Comparison of ENCODE assay signal across 11 cellular contexts in the genomic region with DNA sequence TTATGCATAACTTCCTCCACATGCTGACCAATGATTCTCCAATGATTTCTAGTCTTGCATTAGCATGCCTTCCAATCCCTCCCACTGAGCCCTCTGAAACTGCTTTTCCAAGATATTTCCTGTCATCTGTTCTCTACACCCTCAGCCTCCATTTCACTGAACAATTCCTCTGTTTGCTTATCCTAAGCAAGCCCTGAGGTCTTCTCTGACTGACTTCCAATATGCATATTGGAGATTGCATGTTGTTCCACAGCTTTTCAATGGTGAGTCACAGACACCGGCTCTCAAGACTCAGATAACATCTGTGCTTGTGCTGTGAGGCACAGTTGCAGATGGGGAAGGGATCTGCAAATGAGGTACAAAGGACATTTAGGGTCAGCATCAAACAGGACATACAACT.
DNase-seq lines count a peak whose midpoint lies in the region; ATAC-seq, FAIRE-seq and TF ChIP-seq lines count a peak whose summit lies in the region.
"Had no signal": no experiment of that assay in that cellular context is flagged by ENCODE, and none has a peak within 500 bp of the region (broad histone marks: within the 10 kb centered on the region; RNA-seq: fewer than 3 reads in every experiment).

No MANE protein-coding gene starts in this region.

- H3K4me2 ChIP-seq in GM23338 = no peak overlapping the region

- H3K4me1 ChIP-seq in GM23338 (ENCODE audit: insufficient read depth) (0 out of 2 replicates have a peak, but pooled peaks cover 5% of the 10 kb centered on the region), colonic mucosa (no peaks in the 10 kb centered on the region)

- H3K36me3 ChIP-seq in GM23338 (ENCODE audit: insufficient read depth) (no peaks in the 10 kb centered on the region), colonic mucosa (no peaks in the 10 kb centered on the region)

- H3K27me3 Mint-ChIP-seq in GM23338 (ENCODE audit: insufficient read depth, low read depth, poor library complexity) = no peaks in the 10 kb centered on the region

- FAIRE-seq in GM12892 (lab: Jason Lieb, UNC) = no peak
- FAIRE-seq: D721Med had no signal

- peak; percentile 4 for DNase-seq in A172 (ENCODE audit: low spot score)
- no peak for DNase-seq in GM23338 (ENCODE audit: low spot score)
- DNase-seq in SHP77 (lab: John Stamatoyannopoulos, UW) = peak; percentile 18 to 25
- peak; percentile 78 for DNase-seq in fibroblast of villous mesenchyme (ENCODE audit: low read depth)
- DNase-seq in inferior parietal cortex (ENCODE audit: extremely low spot score) = no peak
- no peak for DNase-seq in GM12892 (ENCODE audit: insufficient read length)
- DNase-seq in colonic mucosa = no peak
- DNase-seq: stimulated activated CD4-positive, alpha-beta T cell treated with anti-CD3 and anti-CD28 coated beads, Interleukin-4, amount 100 ng/mL, for 4 hours; T-helper 2 cell had no signal

- TF ChIP-seq POLR2A in GM12892 (IDR thresholded peaks at IDR 0.05; ENCODE audit: low read depth, low read length) = no peak

- intact Hi-C loops in colonic mucosa (cut with DNase I) = no loop called here

- no peaks in the 10 kb centered on the region for H3K79me2 ChIP-seq in GM23338 (replicated peaks; ENCODE audit: insufficient read depth)

- no peaks in the 10 kb centered on the region for H3K9me3 Mint-ChIP-seq in GM23338

- H3K4me1 Mint-ChIP-seq in GM23338 = peaks cover 4% of the 10 kb centered on the region; the same call in 2 of the 3 replicates

- H3K27ac ChIP-seq in GM23338 (ENCODE audit: low read depth) (no peak overlapping the region), colonic mucosa (no peak overlapping the region)

- H3K9me3 ChIP-seq in colonic mucosa = no peaks in the 10 kb centered on the region

- no peak for TF ChIP-seq CTCF in GM23338 (conservative IDR thresholded peaks at IDR 0.05; ENCODE audit: low read depth in 2 of 2)
- no peak for TF ChIP-seq CTCF in fibroblast of villous mesenchyme (IDR thresholded peaks at IDR 0.05; ENCODE audit: insufficient read depth, low read depth, low read length)
- no peak for TF ChIP-seq CTCF in colonic mucosa (IDR thresholded peaks at IDR 0.05)

- no peaks in the 10 kb centered on the region for H3K9me2 ChIP-seq in GM23338 (ENCODE audit: insufficient read depth)

- ATAC-seq in GM23338 (no peak), HG02623 (IDR thresholded peaks at IDR 0.05; ENCODE audit: unreplicated experiment) (no peak)

- H3K36me3 Mint-ChIP-seq in GM23338 (ENCODE audit: low read depth) = no peaks in the 10 kb centered on the region

- no peak overlapping the region; the same call in 1 of the 2 replicates for H2AFZ ChIP-seq in GM23338

- H3K9ac ChIP-seq in colonic mucosa (ENCODE audit: low read depth in 2 of 2, low read length in 2 of 2) = no peak overlapping the region

- H3K4me3 ChIP-seq in GM23338 (no peak overlapping the region), fibroblast of villous mesenchyme (ENCODE audit: low read depth, low read length) (no peak overlapping the region), colonic mucosa (no peak overlapping the region)

- peak overlapping the region; percentile 12 for H3K27ac Mint-ChIP-seq in GM23338

- no peaks in the 10 kb centered on the region for H3K27me3 ChIP-seq in GM23338 (ENCODE audit: insufficient read depth)
- H3K27me3 ChIP-seq in colonic mucosa = no peaks in the 10 kb centered on the region

- H4K20me1 ChIP-seq in GM23338 (replicated peaks; ENCODE audit: insufficient read depth) = no peaks in the 10 kb centered on the region; the same call in 1 of the 2 replicates

- no peak overlapping the region for H3K4me3 Mint-ChIP-seq in GM23338

- no peaks in the 10 kb centered on the region for H3F3A ChIP-seq in GM23338 (replicated peaks; ENCODE audit: low read depth)

TF ChIP-seq in GM23338, 12 proteins besides CTCF, POLR2A, EP300 and RAD21:
- TF ChIP-seq NANOG (IDR thresholded peaks at IDR 0.05; ENCODE audit: borderline replicate concordance) = no peak
- no peak for TF ChIP-seq ZNF331 (CRISPR knock-in tag; IDR thresholded peaks at IDR 0.05; ENCODE audit: low read depth)
- TF ChIP-seq, protein P1, sequence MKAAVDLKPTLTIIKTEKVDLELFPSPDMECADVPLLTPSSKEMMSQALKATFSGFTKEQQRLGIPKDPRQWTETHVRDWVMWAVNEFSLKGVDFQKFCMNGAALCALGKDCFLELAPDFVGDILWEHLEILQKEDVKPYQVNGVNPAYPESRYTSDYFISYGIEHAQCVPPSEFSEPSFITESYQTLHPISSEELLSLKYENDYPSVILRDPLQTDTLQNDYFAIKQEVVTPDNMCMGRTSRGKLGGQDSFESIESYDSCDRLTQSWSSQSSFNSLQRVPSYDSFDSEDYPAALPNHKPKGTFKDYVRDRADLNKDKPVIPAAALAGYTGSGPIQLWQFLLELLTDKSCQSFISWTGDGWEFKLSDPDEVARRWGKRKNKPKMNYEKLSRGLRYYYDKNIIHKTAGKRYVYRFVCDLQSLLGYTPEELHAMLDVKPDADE (IDR thresholded peaks at IDR 0.05) = no peak
- TF ChIP-seq, protein P2, sequence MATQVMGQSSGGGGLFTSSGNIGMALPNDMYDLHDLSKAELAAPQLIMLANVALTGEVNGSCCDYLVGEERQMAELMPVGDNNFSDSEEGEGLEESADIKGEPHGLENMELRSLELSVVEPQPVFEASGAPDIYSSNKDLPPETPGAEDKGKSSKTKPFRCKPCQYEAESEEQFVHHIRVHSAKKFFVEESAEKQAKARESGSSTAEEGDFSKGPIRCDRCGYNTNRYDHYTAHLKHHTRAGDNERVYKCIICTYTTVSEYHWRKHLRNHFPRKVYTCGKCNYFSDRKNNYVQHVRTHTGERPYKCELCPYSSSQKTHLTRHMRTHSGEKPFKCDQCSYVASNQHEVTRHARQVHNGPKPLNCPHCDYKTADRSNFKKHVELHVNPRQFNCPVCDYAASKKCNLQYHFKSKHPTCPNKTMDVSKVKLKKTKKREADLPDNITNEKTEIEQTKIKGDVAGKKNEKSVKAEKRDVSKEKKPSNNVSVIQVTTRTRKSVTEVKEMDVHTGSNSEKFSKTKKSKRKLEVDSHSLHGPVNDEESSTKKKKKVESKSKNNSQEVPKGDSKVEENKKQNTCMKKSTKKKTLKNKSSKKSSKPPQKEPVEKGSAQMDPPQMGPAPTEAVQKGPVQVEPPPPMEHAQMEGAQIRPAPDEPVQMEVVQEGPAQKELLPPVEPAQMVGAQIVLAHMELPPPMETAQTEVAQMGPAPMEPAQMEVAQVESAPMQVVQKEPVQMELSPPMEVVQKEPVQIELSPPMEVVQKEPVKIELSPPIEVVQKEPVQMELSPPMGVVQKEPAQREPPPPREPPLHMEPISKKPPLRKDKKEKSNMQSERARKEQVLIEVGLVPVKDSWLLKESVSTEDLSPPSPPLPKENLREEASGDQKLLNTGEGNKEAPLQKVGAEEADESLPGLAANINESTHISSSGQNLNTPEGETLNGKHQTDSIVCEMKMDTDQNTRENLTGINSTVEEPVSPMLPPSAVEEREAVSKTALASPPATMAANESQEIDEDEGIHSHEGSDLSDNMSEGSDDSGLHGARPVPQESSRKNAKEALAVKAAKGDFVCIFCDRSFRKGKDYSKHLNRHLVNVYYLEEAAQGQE (IDR thresholded peaks at IDR 0.05; ENCODE audit: unreplicated experiment) = no peak
- TF ChIP-seq STAT1 (IDR thresholded peaks at IDR 0.05; ENCODE audit: unreplicated experiment) = no peak

Comparison
In these comparisons a context has a peak if more than half of its experiments do, and no peak if none do; other contexts are left out.
1. DNase-seq: peak in A172 (single experiment), SHP77 (2 of 2) and fibroblast of villous mesenchyme (single experiment); none in GM23338 (single experiment), inferior parietal cortex (single experiment), GM12892 (single experiment) and colonic mucosa (single experiment).